ENCODE assay signal across 8 cellular contexts in genomic region chr1:18901147-18901951, GRCh38. TPM values are rescaled to one million over a fixed set of nuclear protein-coding genes. Genes with fewer than 3 reads are reported as not detected.
DNase-seq lines count a peak whose midpoint lies in the region; ATAC-seq and TF ChIP-seq lines count a peak whose summit lies in the region.
"Had no signal": no experiment of that assay in that cellular context is flagged by ENCODE, and none has a peak within 500 bp of the region (broad histone marks: within the 10 kb centered on the region; RNA-seq: fewer than 3 reads in every experiment).

No MANE protein-coding gene starts in this region.

- no peaks in the 10 kb centered on the region for H3K27me3 ChIP-seq in HAP-1 (ENCODE audit: low read depth)
- H3K27me3 ChIP-seq in left ventricle myocardium inferior (ENCODE audit: low read depth) = no peaks in the 10 kb centered on the region
- H3K27me3 ChIP-seq in smooth muscle cell (ENCODE audit: low read depth) = no peaks in the 10 kb centered on the region

- H3K4me2 ChIP-seq in smooth muscle cell = peak overlapping the region; percentile 94

- H2AFZ ChIP-seq in smooth muscle cell (ENCODE audit: low read depth) = no peak overlapping the region

- H3K27ac ChIP-seq in left ventricle myocardium inferior (replicated peaks) (no peak overlapping the region), smooth muscle cell (ENCODE audit: low read depth) (no peak overlapping the region)

- ATAC-seq in HG03039 (IDR thresholded peaks at IDR 0.05; ENCODE audit: unreplicated experiment) = no peak

- TF ChIP-seq CTCF in WI38 (IDR thresholded peaks at IDR 0.05; ENCODE audit: low read depth, low read length) (no peak), left ventricle myocardium inferior (IDR thresholded peaks at IDR 0.05; ENCODE audit: borderline replicate concordance) (no peak), smooth muscle cell (IDR thresholded peaks at IDR 0.05; ENCODE audit: borderline replicate concordance, insufficient read depth, poor library complexity, severe bottlenecking) (no peak)

- H3K36me3 ChIP-seq in HAP-1 (replicated peaks) (no peaks in the 10 kb centered on the region), left ventricle myocardium inferior (peaks cover 11% of the 10 kb centered on the region), smooth muscle cell (ENCODE audit: low read depth) (no peaks in the 10 kb centered on the region)

- H3F3A ChIP-seq in smooth muscle cell (ENCODE audit: low read depth) = peaks cover 7% of the 10 kb centered on the region

- intact Hi-C loops in left ventricle myocardium inferior (cut with micrococcal nuclease) = loop anchor here (10.0 kb wide), 1 partner anchor 53 kb away; the partner anchor contains the start of gene IFFO2

- H3K4me3 ChIP-seq in HAP-1 (peak overlapping the region; percentile 71), WI38 (ENCODE audit: low read depth, low read length) (peak overlapping the region; percentile 81), left ventricle myocardium inferior (peak overlapping the region; percentile 96), smooth muscle cell (peak overlapping the region; percentile 85)

- H3K4me1 ChIP-seq in HAP-1 = peaks cover 4% of the 10 kb centered on the region
- peaks cover 31% of the 10 kb centered on the region for H3K4me1 ChIP-seq in left ventricle myocardium inferior
- peaks cover 7% of the 10 kb centered on the region for H3K4me1 ChIP-seq in smooth muscle cell (ENCODE audit: low read depth)

- no peak overlapping the region for H3K9ac ChIP-seq in smooth muscle cell (ENCODE audit: low read depth)

- H3K79me2 ChIP-seq in smooth muscle cell (ENCODE audit: low read depth) = no peaks in the 10 kb centered on the region

- DNase-seq in HAP-1 (ENCODE audit: low spot score in 2 of 2) (no peak), left ventricle myocardium inferior (no peak), smooth muscle cell (lab: John Stamatoyannopoulos, UW; ENCODE audit: unreplicated experiment) (no peak), epidermal melanocyte (ENCODE audit: insufficient read length, low spot score) (no peak), amniotic stem cell (lab: John Stamatoyannopoulos, UW) (no peak)

- H3K9me3 ChIP-seq in HAP-1 = no peaks in the 10 kb centered on the region
- no peaks in the 10 kb centered on the region for H3K9me3 ChIP-seq in left ventricle myocardium inferior (replicated peaks)
- H3K9me3 ChIP-seq in smooth muscle cell (replicated peaks; ENCODE audit: low read depth) = no peaks in the 10 kb centered on the region

- 63% methylated on average over 9 of the region's 9 CpGs for WGBS in smooth muscle cell (ENCODE audit: low lambda C conversion rate)

- H4K20me1 ChIP-seq in smooth muscle cell (ENCODE audit: low read depth) = peaks cover 5% of the 10 kb centered on the region

- in situ Hi-C loops in HAP-1 (cut with MboI; ENCODE audit: low sequenced_read_pairs) = loop anchor here (5.0 kb wide), 1 partner anchor 191 kb away; no protein-coding TSS in a partner anchor

RNA-seq across cellular contexts. Expression of gene ALDH4A1, which starts 1.0 kb away (rescaled TPM):
- total RNA-seq in left ventricle myocardium inferior (35.9 TPM), smooth muscle cell (4.6 and 4.8 TPM in 2 replicates)
- 6.3 and 7.2 TPM in 2 replicates for polyA plus RNA-seq in smooth muscle cell

RNA-seq across cellular contexts. Expression of gene TAS1R2, which starts 41.9 kb away (rescaled TPM):
- total RNA-seq in left ventricle myocardium inferior (not detected), smooth muscle cell (not detected in 2 replicates)
- not detected in 2 replicates for polyA plus RNA-seq in smooth muscle cell
- total RNA-seq: T-helper 2 cell treated with Interferon-gamma antibody and Interleukin-4, amounts not matched to agents 100 ng/mL and 5 ng/mL, for 36 hours had no signal

RNA-seq across cellular contexts. Expression of gene IFFO2, which starts 55.1 kb away (rescaled TPM):
- total RNA-seq in left ventricle myocardium inferior = 3.3 TPM
- 19.1 and 28.0 TPM in 2 replicates for total RNA-seq in smooth muscle cell
- polyA plus RNA-seq in smooth muscle cell = 3.7 and 5.7 TPM in 2 replicates
